Comparison of ENCODE assay signal across 8 cellular contexts in genomic region chr2:74919827-74920226, GRCh38. TPM values are rescaled to one million over a fixed set of nuclear protein-coding genes. Genes with fewer than 3 reads are reported as not detected.
A peak's percentile ranks its signal among the peaks of the same experiment; 100 is the strongest.
DNase-seq lines count a peak whose midpoint lies in the region; ATAC-seq and TF ChIP-seq lines count a peak whose summit lies in the region.

No MANE protein-coding gene starts in this region.

- H3K4me1 Mint-ChIP-seq in neural crest cell, result peaks cover 6% of the 10 kb centered on the region

- no peaks in the 10 kb centered on the region for H3K4me1 ChIP-seq in OCI-LY3 (ENCODE audit: low read length)

- H3K4me3 ChIP-seq in OCI-LY3 (ENCODE audit: low read length) (peak overlapping the region; percentile 64), fibroblast of villous mesenchyme (ENCODE audit: low read depth, low read length) (peak overlapping the region; percentile 52)

- DNase-seq in Daoy (ENCODE audit: low read depth) (peak; percentile 71), fibroblast of villous mesenchyme (ENCODE audit: low read depth) (peak; percentile 48), neural crest cell (ENCODE audit: low read depth, low spot score) (peak; percentile 80), RKO (ENCODE audit: low spot score) (no peak)
- DNase-seq in activated T-helper 9 cell treated with anti-CD3 and anti-CD28 coated beads, Interleukin-2, amount 50 U/mL, for 16 hours (ENCODE audit: low read depth), result peak; percentile 59
- DNase-seq in stimulated activated naive CD8-positive, alpha-beta T cell treated with anti-CD3 and anti-CD28 coated beads, Interleukin-15, Interleukin-2, amounts not matched to agents 100 U/mL and 50 U/mL, for 24 hours, result peak; percentile 82

- no peaks in the 10 kb centered on the region for H3K36me3 ChIP-seq in OCI-LY3 (replicated peaks; ENCODE audit: low read depth, low read length)

- H3K27ac Mint-ChIP-seq in neural crest cell (ENCODE audit: unreplicated experiment), result no peak overlapping the region

- H3K9me3 ChIP-seq in OCI-LY3 (ENCODE audit: insufficient read depth, low read length), result no peaks in the 10 kb centered on the region

- H3K27me3 ChIP-seq in OCI-LY3 (ENCODE audit: low read depth, low read length), result no peaks in the 10 kb centered on the region

- no peaks in the 10 kb centered on the region for H3K36me3 Mint-ChIP-seq in neural crest cell (ENCODE audit: low read depth)

- H3K4me3 Mint-ChIP-seq in neural crest cell, result peak overlapping the region; percentile 25

- H2AFZ ChIP-seq in OCI-LY3 (ENCODE audit: low read depth, low read length), result peak overlapping the region; percentile 60; the same call in 1 of the 2 replicates

- no peaks in the 10 kb centered on the region for H3K79me2 ChIP-seq in OCI-LY3 (ENCODE audit: low read length)

- no peaks in the 10 kb centered on the region for H3K9me3 Mint-ChIP-seq in neural crest cell

- TF ChIP-seq CTCF in OCI-LY3 (IDR thresholded peaks at IDR 0.05; ENCODE audit: low read depth, low read length) (peak; percentile 78), fibroblast of villous mesenchyme (IDR thresholded peaks at IDR 0.05; ENCODE audit: insufficient read depth, low read depth, low read length) (peak; percentile 72), neural crest cell (conservative IDR thresholded peaks at IDR 0.05) (peak; percentile 94)

- H3K27me3 Mint-ChIP-seq in neural crest cell (ENCODE audit: low read depth), result peaks cover 11% of the 10 kb centered on the region

- peak; percentile 48 for ATAC-seq in HG03432 (IDR thresholded peaks at IDR 0.05; ENCODE audit: unreplicated experiment)
- ATAC-seq in stimulated activated naive CD8-positive, alpha-beta T cell treated with anti-CD3 and anti-CD28 coated beads, Interleukin-15, Interleukin-2, amounts not matched to agents 100 U/mL and 50 U/mL, for 24 hours, result peak; percentile 38

- H3K4me2 ChIP-seq in OCI-LY3 (ENCODE audit: low read length), result peak overlapping the region; percentile 73

- H4K20me1 ChIP-seq in OCI-LY3 (ENCODE audit: insufficient read depth, low read length), result no peaks in the 10 kb centered on the region

- H3K27ac ChIP-seq in OCI-LY3 (ENCODE audit: low read length), result no peak overlapping the region

- no peak overlapping the region for H3K9ac ChIP-seq in OCI-LY3 (ENCODE audit: low read length)

RNA-seq across cellular contexts. Expression of gene POLE4, which starts 38.6 kb away (rescaled TPM):
- 31.8 and 46.5 TPM in 2 replicates for total RNA-seq in Daoy (2014; rRNA removed; shearing (Covaris generic))
- total RNA-seq in fibroblast of villous mesenchyme (20.7 and 23.5 TPM in 2 replicates), neural crest cell (49.3 and 49.6 TPM in 2 replicates)
